ENCODE assay signal across 27 cellular contexts in genomic region chrX:40340116-40340515, GRCh38.
DNase-seq lines count a peak whose midpoint lies in the region; ATAC-seq, FAIRE-seq and TF ChIP-seq lines count a peak whose summit lies in the region.
"Had no signal": no experiment of that assay in that cellular context is flagged by ENCODE, and none has a peak within 500 bp of the region (broad histone marks: within the 10 kb centered on the region; RNA-seq: fewer than 3 reads in every experiment).

No MANE protein-coding gene starts in this region.

- H2AFZ ChIP-seq in osteoblast (ENCODE audit: low read length) = no peak overlapping the region

- H3K4me3 ChIP-seq in osteoblast (ENCODE audit: insufficient read depth, low read length) = no peak overlapping the region

- peaks cover 2% of the 10 kb centered on the region for H3K4me1 Mint-ChIP-seq in T-helper 17 cell
- H3K4me1 Mint-ChIP-seq: CD8-positive, alpha-beta memory T cell had no signal

- H3K36me3 ChIP-seq in osteoblast (ENCODE audit: insufficient read depth, low read length) = no peaks in the 10 kb centered on the region
- H3K36me3 ChIP-seq: BE2C had no signal

- H3K27me3 Mint-ChIP-seq in T-helper 17 cell = no peaks in the 10 kb centered on the region
- H3K27me3 Mint-ChIP-seq: CD4-positive, CD25-positive, alpha-beta regulatory T cell; IgD-negative memory B cell had no signal

- no peak for DNase-seq in GM12891 (ENCODE audit: insufficient read length, low spot score)
- peak; percentile 30 to 64 for DNase-seq in NCI-H526 (lab: John Stamatoyannopoulos, UW)
- DNase-seq in osteoblast (ENCODE audit: insufficient read length, low spot score, missing footprints) = peak; percentile 19
- no peak for DNase-seq in NCI-H1092 treated with DMSO at 0.1 percent for 48 hours (lab: John Stamatoyannopoulos, UW)
- no peak for DNase-seq in T-helper 17 cell
- DNase-seq: ACHN; BE2C; C1 segment of cervical spinal cord; CD4-positive, CD25-positive, alpha-beta regulatory T cell; CD8-positive, alpha-beta memory T cell; COR-L47; DMS 273 treated with DMSO at 0.1 percent for 48 hours; DMS53; DND-41; EL; GOT3; H7; HFFc6; KBM-7 had no signal

- H4K20me1 ChIP-seq in osteoblast (ENCODE audit: insufficient read depth, low read length) = no peaks in the 10 kb centered on the region

- no peak overlapping the region for H3K27ac Mint-ChIP-seq in T-helper 17 cell
- H3K27ac Mint-ChIP-seq: CD4-positive, CD25-positive, alpha-beta regulatory T cell; CD8-positive, alpha-beta memory T cell; HFFc6; IgD-negative memory B cell had no signal

- H3K27me3 ChIP-seq in osteoblast (ENCODE audit: insufficient read depth, low read length) = peaks cover 15% of the 10 kb centered on the region
- H3K27me3 ChIP-seq: BE2C had no signal

- no peak for TF ChIP-seq CTCF in osteoblast (IDR thresholded peaks at IDR 0.05; ENCODE audit: extremely low read depth, low read depth, low read length)

- no peak overlapping the region for H3K4me3 Mint-ChIP-seq in T-helper 17 cell
- H3K4me3 Mint-ChIP-seq: CD4-positive, CD25-positive, alpha-beta regulatory T cell; CD8-positive, alpha-beta memory T cell; HFFc6; IgD-negative memory B cell had no signal

- no peak for TF ChIP-seq POLR2A in GM12891 (IDR thresholded peaks at IDR 0.05; ENCODE audit: low read depth, low read length)

- peak; percentile 66 for FAIRE-seq in GM12891 (lab: Jason Lieb, UNC)
- FAIRE-seq in colon (lab: Jason Lieb, UNC) = peak; percentile 82
- FAIRE-seq: A204.1, G401.6, GM19239, HepG2 had no signal

- no peak for ATAC-seq in HG02938 (IDR thresholded peaks at IDR 0.05; ENCODE audit: unreplicated experiment)
- no peak for ATAC-seq in T-helper 17 cell
- ATAC-seq: HCT116, HepG2 had no signal

- H3K27ac ChIP-seq in osteoblast (ENCODE audit: low read depth, low read length) = no peak overlapping the region

- no peaks in the 10 kb centered on the region for H3K36me3 Mint-ChIP-seq in T-helper 17 cell (ENCODE audit: low read depth)
- H3K36me3 Mint-ChIP-seq: CD4-positive, CD25-positive, alpha-beta regulatory T cell; CD8-positive, alpha-beta memory T cell; IgD-negative memory B cell had no signal

- H3K79me2 ChIP-seq in osteoblast (ENCODE audit: insufficient read depth, low read length) = no peaks in the 10 kb centered on the region

- H3K9me3 ChIP-seq in osteoblast (ENCODE audit: low read depth, low read length) (no peaks in the 10 kb centered on the region), T-helper 17 cell (ENCODE audit: control insufficient read depth, low read length, poor library complexity, severe bottlenecking) (no peaks in the 10 kb centered on the region)
- H3K9me3 ChIP-seq: BE2C had no signal

- H3K4me2 ChIP-seq in osteoblast (ENCODE audit: insufficient read depth, low read length) = no peak overlapping the region

- H3K4me1 ChIP-seq in osteoblast (ENCODE audit: insufficient read depth, low read length) = no peaks in the 10 kb centered on the region
- H3K4me1 ChIP-seq: BE2C had no signal

TF ChIP-seq in GM12891, 5 proteins besides CTCF, POLR2A, EP300 and RAD21:
- TF ChIP-seq POU2F2 (IDR thresholded peaks at IDR 0.05; ENCODE audit: low read depth, low read length) (no peak), POLR2AphosphoS5 (IDR thresholded peaks at IDR 0.05; ENCODE audit: low read depth, low read length) (no peak), PAX5 (IDR thresholded peaks at IDR 0.05; ENCODE audit: insufficient read depth, low read length, severe bottlenecking) (no peak), SPI1 (IDR thresholded peaks at IDR 0.05; ENCODE audit: low read depth, low read length) (no peak), TAF1 (IDR thresholded peaks at IDR 0.05; ENCODE audit: low read depth, low read length) (no peak)

Comparison
In these comparisons a context has a peak if more than half of its experiments do, and no peak if none do; other contexts are left out.
1. DNase-seq: peak in NCI-H526 (2 of 2) and osteoblast (single experiment); none in GM12891 (single experiment), NCI-H1092 treated with DMSO at 0.1 percent for 48 hours (single experiment) and T-helper 17 cell (0 of 3).